Comparison of ENCODE assay signal across 16 cellular contexts in genomic region chr6:56650191-56650590, GRCh38. TPM values are rescaled to one million over a fixed set of nuclear protein-coding genes. Genes with fewer than 3 reads are reported as not detected.
DNase-seq lines count a peak whose midpoint lies in the region; ATAC-seq and TF ChIP-seq lines count a peak whose summit lies in the region.
"Had no signal": no experiment of that assay in that cellular context is flagged by ENCODE, and none has a peak within 500 bp of the region (broad histone marks: within the 10 kb centered on the region; RNA-seq: fewer than 3 reads in every experiment).

No MANE protein-coding gene starts in this region.

- no peak overlapping the region for H3K14ac ChIP-seq in mesenchymal stem cell (ENCODE audit: low read length in 2 of 2)

- H3K27ac ChIP-seq in HEK293 (ENCODE audit: extremely low read depth, low read depth, low read length) = no peak overlapping the region
- peak overlapping the region; percentile 23 for H3K27ac ChIP-seq in mesenchymal stem cell (ENCODE audit: low read length, poor library complexity, severe bottlenecking)
- H3K27ac ChIP-seq in upper lobe of right lung = no peak overlapping the region

- H3K9me3 ChIP-seq in HEK293 (ENCODE audit: control insufficient read depth, insufficient read depth, low read depth, low read length) (no peaks in the 10 kb centered on the region), mesenchymal stem cell (ENCODE audit: control insufficient read depth, low read length) (no peaks in the 10 kb centered on the region), upper lobe of right lung (no peaks in the 10 kb centered on the region)

- DNase-seq in Calu3 = no peak
- DNase-seq in MCF 10A (ENCODE audit: unreplicated experiment) = no peak
- peak; percentile 23 for DNase-seq in mesenchymal stem cell
- DNase-seq in activated CD8-positive, alpha-beta memory T cell treated with anti-CD3 and anti-CD28 coated beads, Interleukin-2, amount 50 U/mL, for 4 hours = no peak
- DNase-seq in upper lobe of right lung = no peak
- no peak for DNase-seq in ACHN
- no peak for DNase-seq in NCI-H2171 treated with DMSO at 0.1 percent for 48 hours (lab: John Stamatoyannopoulos, UW)
- DNase-seq: AML-193, COR-L47, DMS153, NCI-H1048, NCI-H1436 treated with DMSO at 0.1 percent for 48 hours, NCI-H2029 treated with DMSO at 0.1 percent for 48 hours, T-cell had no signal

- H3K9ac ChIP-seq in mesenchymal stem cell (ENCODE audit: low read length) = peak overlapping the region; percentile 40

- H3K4me1 Mint-ChIP-seq in Calu3 (ENCODE audit: low read depth, unreplicated experiment) (peaks cover 58% of the 10 kb centered on the region), MCF 10A (ENCODE audit: insufficient read depth, unreplicated experiment) (peaks cover 44% of the 10 kb centered on the region)
- H3K4me1 Mint-ChIP-seq: CD14-positive monocyte, T-cell had no signal

- no peaks in the 10 kb centered on the region for H3K9me3 Mint-ChIP-seq in Calu3 (ENCODE audit: low read depth, unreplicated experiment)
- no peaks in the 10 kb centered on the region for H3K9me3 Mint-ChIP-seq in MCF 10A (ENCODE audit: unreplicated experiment)
- H3K9me3 Mint-ChIP-seq: CD14-positive monocyte, T-cell had no signal

- H2BK15ac ChIP-seq in mesenchymal stem cell (ENCODE audit: low read depth, poor library complexity, severe bottlenecking) = no peak overlapping the region

- H3K36me3 Mint-ChIP-seq in Calu3 (ENCODE audit: insufficient read depth, unreplicated experiment) (peaks cover 56% of the 10 kb centered on the region), MCF 10A (ENCODE audit: insufficient read depth, unreplicated experiment) (peaks cover 28% of the 10 kb centered on the region)
- H3K36me3 Mint-ChIP-seq: T-cell had no signal

- no CpG with 5 or more reads among the region's 1 CpG for WGBS in mesenchymal stem cell

- TF ChIP-seq CTCF in Calu3 (IDR thresholded peaks at IDR 0.05; ENCODE audit: unreplicated experiment) (no peak), HEK293 (tag by site-specific recombination; IDR thresholded peaks at IDR 0.05) (no peak), MCF 10A (IDR thresholded peaks at IDR 0.05; ENCODE audit: unreplicated experiment) (no peak), upper lobe of right lung (IDR thresholded peaks at IDR 0.05) (no peak)

- H2AFZ ChIP-seq in mesenchymal stem cell (ENCODE audit: low read depth, low read length) = no peak overlapping the region

- H3K27me3 ChIP-seq in mesenchymal stem cell (ENCODE audit: control insufficient read depth in 1 of 2, insufficient read depth in 1 of 2, low read length in 2 of 2) = no peaks in the 10 kb centered on the region
- H3K27me3 ChIP-seq in upper lobe of right lung = no peaks in the 10 kb centered on the region

- CTCF ChIA-PET in Calu3 (lab: Charles Lee) = interaction anchor here (0.6 to 1.2 kb wide), 5 partner anchors 13 to 289 kb away, joined by 3 to 5 read pairs (median 3); no protein-coding TSS in a partner anchor
- CTCF ChIA-PET in HEK293 (lab: Yijun Ruan, JAX) = interaction anchor here (0.7 to 3.9 kb wide), 6 partner anchors 13 to 425 kb away, joined by 3 to 12 read pairs (median 4); no protein-coding TSS in a partner anchor
- CTCF ChIA-PET in MCF 10A (lab: Yijun Ruan, JAX) = interaction anchor here (0.7 to 1.3 kb wide), 6 partner anchors 11 to 107 kb away, joined by 3 to 7 read pairs (median 4); no protein-coding TSS in a partner anchor

- intact Hi-C loops in Calu3 (cut with micrococcal nuclease; ENCODE audit: unreplicated experiment) (loop anchor here (5.0 kb wide), 1 partner anchor 107 kb away; no protein-coding TSS in a partner anchor), MCF 10A (cut with micrococcal nuclease) (no loop called here), upper lobe of right lung (cut with DNase I) (no loop called here)

- H3K27ac Mint-ChIP-seq in Calu3 (ENCODE audit: unreplicated experiment) (peak overlapping the region; percentile 90), MCF 10A (ENCODE audit: low read depth, unreplicated experiment) (peak overlapping the region; percentile 89)
- H3K27ac Mint-ChIP-seq: CD14-positive monocyte, T-cell had no signal

- BruUV-seq in Calu3 (replicated peaks; lab: Mats Ljungman, UMichigan) (no TSS peak), MCF 10A (replicated peaks; lab: Mats Ljungman, UMichigan) (no TSS peak)

- peaks cover 4 to 24% of the 10 kb centered on the region in 2 experiments for H3K36me3 ChIP-seq in HEK293 (ENCODE audit: control insufficient read depth in 2 of 2, insufficient read depth in 1 of 2, low read length in 2 of 2)
- H3K36me3 ChIP-seq in mesenchymal stem cell (ENCODE audit: control insufficient read depth in 1 of 2, insufficient read depth in 2 of 2, low read depth in 1 of 2, low read length in 2 of 2) = peaks cover 2 to 55% of the 10 kb centered on the region in 2 experiments
- H3K36me3 ChIP-seq in upper lobe of right lung = peaks cover 27% of the 10 kb centered on the region

- no peak for ATAC-seq in upper lobe of right lung
- ATAC-seq: T-cell had no signal

- H3K79me1 ChIP-seq in mesenchymal stem cell (replicated peaks; ENCODE audit: low read length, poor library complexity, severe bottlenecking) = peaks cover 21% of the 10 kb centered on the region

- H3K4me3 Mint-ChIP-seq in Calu3 (ENCODE audit: low read depth, unreplicated experiment) = peak overlapping the region; percentile 17
- no peak overlapping the region for H3K4me3 Mint-ChIP-seq in MCF 10A (ENCODE audit: unreplicated experiment)
- H3K4me3 Mint-ChIP-seq: CD14-positive monocyte, T-cell had no signal

- H3K18ac ChIP-seq in mesenchymal stem cell (ENCODE audit: low read depth in 1 of 2, low read length in 2 of 2) = peak overlapping the region in 1 of 2 experiments; percentile 58

- in situ Hi-C loops in ACHN (cut with HindIII; ENCODE audit: low pct_ligation_motif_present, low pct_unique_long_range_greater_than_20kb, low sequenced_read_pairs) = no loop called here

- no peak overlapping the region for H3K4me2 ChIP-seq in mesenchymal stem cell (ENCODE audit: low read length, poor library complexity, severe bottlenecking)

- H3K27me3 Mint-ChIP-seq in Calu3 (ENCODE audit: unreplicated experiment) = no peaks in the 10 kb centered on the region
- no peaks in the 10 kb centered on the region for H3K27me3 Mint-ChIP-seq in MCF 10A (ENCODE audit: insufficient read depth, unreplicated experiment)

- H3K4me3 ChIP-seq in HEK293 (ENCODE audit: low read depth, low read length) = no peak overlapping the region
- no peak overlapping the region for H3K4me3 ChIP-seq in mesenchymal stem cell (ENCODE audit: insufficient read depth in 1 of 2, low read depth in 1 of 2, low read length in 2 of 2)
- no peak overlapping the region for H3K4me3 ChIP-seq in upper lobe of right lung

- no peak overlapping the region for H2BK120ac ChIP-seq in mesenchymal stem cell (ENCODE audit: low read depth, low read length)

- POLR2A ChIA-PET in HEK293 (lab: Yijun Ruan, JAX) = no interaction called here
- POLR2A ChIA-PET in MCF 10A (lab: Yijun Ruan, JAX) = interaction anchor here (0.8 to 34.6 kb wide), 9 partner anchors 1 to 47 kb away, joined by 3 to 1548 read pairs (median 8); partner anchors contain the start of gene DST

- H4K8ac ChIP-seq in mesenchymal stem cell (ENCODE audit: low read length) = no peak overlapping the region

- no peak overlapping the region for H4K91ac ChIP-seq in mesenchymal stem cell (ENCODE audit: low read length)

- H2BK12ac ChIP-seq in mesenchymal stem cell (ENCODE audit: low read length in 2 of 2) = no peak overlapping the region

- no peak overlapping the region for H3K4ac ChIP-seq in mesenchymal stem cell (ENCODE audit: low read depth in 1 of 2, low read length in 2 of 2)

- H2AK5ac ChIP-seq in mesenchymal stem cell (ENCODE audit: low read length, severe bottlenecking) = no peak overlapping the region

- H3K4me1 ChIP-seq in HEK293 (ENCODE audit: control insufficient read depth, insufficient read depth, low read length) (peaks cover 33% of the 10 kb centered on the region), mesenchymal stem cell (ENCODE audit: control insufficient read depth, insufficient read depth, low read depth, low read length) (peaks cover 1% of the 10 kb centered on the region), upper lobe of right lung (peaks cover 22% of the 10 kb centered on the region)

- no peak overlapping the region for H2BK5ac ChIP-seq in mesenchymal stem cell (ENCODE audit: low read depth, low read length, poor library complexity, severe bottlenecking)

- H3K23ac ChIP-seq in mesenchymal stem cell (ENCODE audit: low read length in 2 of 2) = no peak overlapping the region

TF ChIP-seq in HEK293, 187 proteins besides CTCF, POLR2A, EP300 and RAD21:
- TF ChIP-seq MZF1 (tag by site-specific recombination; IDR thresholded peaks at IDR 0.05; ENCODE audit: borderline replicate concordance) = peak; percentile 67; the same call in 1 of the 2 replicates
- TF ChIP-seq KLF17 (tag by site-specific recombination; IDR thresholded peaks at IDR 0.05) = no peak

RNA-seq across cellular contexts. Expression of gene DST, which starts 7.5 kb away (rescaled TPM):
- total RNA-seq in Calu3 (2022) = 177 and 212 TPM in 2 replicates
- total RNA-seq in MCF 10A (2022) = 356 and 370 TPM in 2 replicates
- polyA plus RNA-seq in mesenchymal stem cell (2013, experiment 1 of 2) = 35.4 TPM
- polyA plus RNA-seq in mesenchymal stem cell (2013, experiment 2 of 2) = 31.9 TPM
- 450 TPM for total RNA-seq in upper lobe of right lung
